1 cellular context compared by ENCODE assay signal in the genomic region with DNA sequence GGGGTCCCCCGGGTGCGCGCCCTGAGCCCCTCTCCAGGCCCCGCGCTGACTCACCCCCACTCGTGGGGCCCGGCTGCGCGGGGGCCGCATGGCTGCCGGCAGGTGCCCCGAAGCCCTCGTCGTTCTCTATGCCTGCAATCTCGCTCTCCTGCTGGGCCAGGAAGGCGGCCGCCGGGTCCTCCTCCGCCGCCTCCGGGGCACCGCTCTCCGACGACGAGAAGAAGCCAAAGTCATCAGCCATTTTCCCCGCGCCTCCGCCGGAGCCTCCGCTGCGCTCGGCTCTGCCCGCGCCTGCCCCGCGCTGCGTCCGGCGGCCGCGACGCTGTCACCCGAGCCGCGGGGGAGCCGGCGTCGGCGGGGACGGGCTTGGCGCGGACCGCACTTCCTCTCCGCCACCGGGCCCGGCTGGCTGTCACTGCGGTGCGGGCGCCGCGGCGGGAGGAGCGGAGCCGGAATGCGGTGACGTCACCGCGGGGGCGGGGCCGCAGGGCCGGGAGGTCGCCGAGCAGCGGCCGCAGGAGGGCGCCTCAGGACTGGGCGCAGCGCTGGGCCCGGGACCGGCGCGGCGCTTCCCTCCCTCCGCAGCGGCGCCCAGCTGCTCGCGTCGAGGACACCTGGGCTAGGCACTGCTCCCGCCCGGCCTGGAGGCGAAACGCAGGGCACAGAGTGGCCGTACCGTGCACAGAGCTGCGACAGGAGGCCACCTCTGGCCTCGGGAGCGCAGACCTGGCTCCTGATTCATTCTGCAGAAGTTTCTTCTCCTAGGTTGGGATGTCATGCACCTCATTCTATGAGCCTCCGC.
A peak's percentile ranks its signal among the peaks of the same experiment; 100 is the strongest.
TF ChIP-seq lines count a peak whose summit lies in the region.

A gene with protein sequence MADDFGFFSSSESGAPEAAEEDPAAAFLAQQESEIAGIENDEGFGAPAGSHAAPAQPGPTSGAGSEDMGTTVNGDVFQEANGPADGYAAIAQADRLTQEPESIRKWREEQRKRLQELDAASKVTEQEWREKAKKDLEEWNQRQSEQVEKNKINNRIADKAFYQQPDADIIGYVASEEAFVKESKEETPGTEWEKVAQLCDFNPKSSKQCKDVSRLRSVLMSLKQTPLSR (minus strand): TSS at position 417 of the 802 bp plus-strand sequence. CDS start 176 bp downstream, at position 241.

TF ChIP-seq in HepG2, 621 proteins besides CTCF, POLR2A, EP300 and RAD21 (continued from another document and continues in another):
- TF ChIP-seq, protein P1, sequence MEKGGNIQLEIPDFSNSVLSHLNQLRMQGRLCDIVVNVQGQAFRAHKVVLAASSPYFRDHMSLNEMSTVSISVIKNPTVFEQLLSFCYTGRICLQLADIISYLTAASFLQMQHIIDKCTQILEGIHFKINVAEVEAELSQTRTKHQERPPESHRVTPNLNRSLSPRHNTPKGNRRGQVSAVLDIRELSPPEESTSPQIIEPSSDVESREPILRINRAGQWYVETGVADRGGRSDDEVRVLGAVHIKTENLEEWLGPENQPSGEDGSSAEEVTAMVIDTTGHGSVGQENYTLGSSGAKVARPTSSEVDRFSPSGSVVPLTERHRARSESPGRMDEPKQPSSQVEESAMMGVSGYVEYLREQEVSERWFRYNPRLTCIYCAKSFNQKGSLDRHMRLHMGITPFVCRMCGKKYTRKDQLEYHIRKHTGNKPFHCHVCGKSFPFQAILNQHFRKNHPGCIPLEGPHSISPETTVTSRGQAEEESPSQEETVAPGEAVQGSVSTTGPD (CRISPR knock-in tag; IDR thresholded peaks at IDR 0.05): no peak
- TF ChIP-seq ZMYM3 (CRISPR knock-in tag; IDR thresholded peaks at IDR 0.05) (peak; percentile 70), SMARCC2 (IDR thresholded peaks at IDR 0.05) (no peak), JUND (CRISPR knock-in tag; IDR thresholded peaks at IDR 0.05) (0 out of 2 replicates have a peak, but pooled peaks have one; percentile 73), ZNF101 (CRISPR knock-in tag; IDR thresholded peaks at IDR 0.05; ENCODE audit: borderline replicate concordance, low read depth) (no peak), MIER2 (CRISPR knock-in tag; IDR thresholded peaks at IDR 0.05) (no peak), ZNF670 (CRISPR knock-in tag; IDR thresholded peaks at IDR 0.05; ENCODE audit: borderline replicate concordance) (no peak), RXRA (CRISPR knock-in tag; IDR thresholded peaks at IDR 0.05) (peak; percentile 44), ZNF343 (CRISPR knock-in tag; IDR thresholded peaks at IDR 0.05) (no peak), ZNF766 (CRISPR knock-in tag; IDR thresholded peaks at IDR 0.05; ENCODE audit: borderline replicate concordance) (no peak; the same call in 1 of the 2 replicates), EEA1 (CRISPR knock-in tag; IDR thresholded peaks at IDR 0.05; ENCODE audit: borderline replicate concordance) (no peak; the same call in 1 of the 2 replicates), TEAD3 (CRISPR knock-in tag; optimal IDR thresholded peaks at IDR 0.05; ENCODE audit: borderline replicate concordance) (peak; percentile 82), CBX2 (IDR thresholded peaks at IDR 0.05; ENCODE audit: low read depth, low read length) (no peak), CBX2 (CRISPR knock-in tag; IDR thresholded peaks at IDR 0.05; ENCODE audit: low read depth) (no peak), HHEX (CRISPR knock-in tag; IDR thresholded peaks at IDR 0.05) (no peak), ZNF329 (CRISPR knock-in tag; IDR thresholded peaks at IDR 0.05; ENCODE audit: low read depth) (0 out of 2 replicates have a peak, but pooled peaks have one; percentile 86), MAF1 (CRISPR knock-in tag; IDR thresholded peaks at IDR 0.05; ENCODE audit: borderline replicate concordance) (no peak), EED (CRISPR knock-in tag; IDR thresholded peaks at IDR 0.05) (no peak), EZH2 (conservative IDR thresholded peaks at IDR 0.05; ENCODE audit: low read depth, low read length) (no peak), ZNF891 (CRISPR knock-in tag; IDR thresholded peaks at IDR 0.05) (0 out of 2 replicates have a peak, but pooled peaks have one; percentile 60), JUNB (CRISPR knock-in tag; IDR thresholded peaks at IDR 0.05; ENCODE audit: borderline replicate concordance) (no peak)
- TF ChIP-seq, protein P2, sequence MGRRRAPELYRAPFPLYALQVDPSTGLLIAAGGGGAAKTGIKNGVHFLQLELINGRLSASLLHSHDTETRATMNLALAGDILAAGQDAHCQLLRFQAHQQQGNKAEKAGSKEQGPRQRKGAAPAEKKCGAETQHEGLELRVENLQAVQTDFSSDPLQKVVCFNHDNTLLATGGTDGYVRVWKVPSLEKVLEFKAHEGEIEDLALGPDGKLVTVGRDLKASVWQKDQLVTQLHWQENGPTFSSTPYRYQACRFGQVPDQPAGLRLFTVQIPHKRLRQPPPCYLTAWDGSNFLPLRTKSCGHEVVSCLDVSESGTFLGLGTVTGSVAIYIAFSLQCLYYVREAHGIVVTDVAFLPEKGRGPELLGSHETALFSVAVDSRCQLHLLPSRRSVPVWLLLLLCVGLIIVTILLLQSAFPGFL (CRISPR knock-in tag; IDR thresholded peaks at IDR 0.05): no peak
- TF ChIP-seq, protein P3, sequence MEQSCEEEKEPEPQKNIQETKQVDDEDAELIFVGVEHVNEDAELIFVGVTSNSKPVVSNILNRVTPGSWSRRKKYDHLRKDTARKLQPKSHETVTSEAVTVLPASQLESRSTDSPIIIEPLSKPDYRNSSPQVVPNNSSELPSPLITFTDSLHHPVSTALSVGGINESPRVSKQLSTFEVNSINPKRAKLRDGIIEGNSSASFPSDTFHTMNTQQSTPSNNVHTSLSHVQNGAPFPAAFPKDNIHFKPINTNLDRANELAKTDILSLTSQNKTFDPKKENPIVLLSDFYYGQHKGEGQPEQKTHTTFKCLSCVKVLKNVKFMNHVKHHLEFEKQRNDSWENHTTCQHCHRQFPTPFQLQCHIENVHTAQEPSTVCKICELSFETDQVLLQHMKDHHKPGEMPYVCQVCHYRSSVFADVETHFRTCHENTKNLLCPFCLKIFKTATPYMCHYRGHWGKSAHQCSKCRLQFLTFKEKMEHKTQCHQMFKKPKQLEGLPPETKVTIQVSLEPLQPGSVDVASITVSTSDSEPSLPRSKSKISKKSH (CRISPR knock-in tag; IDR thresholded peaks at IDR 0.05; ENCODE audit: borderline replicate concordance): peak; percentile 93
- TF ChIP-seq, protein P4, sequence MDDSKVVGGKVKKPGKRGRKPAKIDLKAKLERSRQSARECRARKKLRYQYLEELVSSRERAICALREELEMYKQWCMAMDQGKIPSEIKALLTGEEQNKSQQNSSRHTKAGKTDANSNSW (CRISPR knock-in tag; IDR thresholded peaks at IDR 0.05; ENCODE audit: borderline replicate concordance): no peak
- TF ChIP-seq, protein P5, sequence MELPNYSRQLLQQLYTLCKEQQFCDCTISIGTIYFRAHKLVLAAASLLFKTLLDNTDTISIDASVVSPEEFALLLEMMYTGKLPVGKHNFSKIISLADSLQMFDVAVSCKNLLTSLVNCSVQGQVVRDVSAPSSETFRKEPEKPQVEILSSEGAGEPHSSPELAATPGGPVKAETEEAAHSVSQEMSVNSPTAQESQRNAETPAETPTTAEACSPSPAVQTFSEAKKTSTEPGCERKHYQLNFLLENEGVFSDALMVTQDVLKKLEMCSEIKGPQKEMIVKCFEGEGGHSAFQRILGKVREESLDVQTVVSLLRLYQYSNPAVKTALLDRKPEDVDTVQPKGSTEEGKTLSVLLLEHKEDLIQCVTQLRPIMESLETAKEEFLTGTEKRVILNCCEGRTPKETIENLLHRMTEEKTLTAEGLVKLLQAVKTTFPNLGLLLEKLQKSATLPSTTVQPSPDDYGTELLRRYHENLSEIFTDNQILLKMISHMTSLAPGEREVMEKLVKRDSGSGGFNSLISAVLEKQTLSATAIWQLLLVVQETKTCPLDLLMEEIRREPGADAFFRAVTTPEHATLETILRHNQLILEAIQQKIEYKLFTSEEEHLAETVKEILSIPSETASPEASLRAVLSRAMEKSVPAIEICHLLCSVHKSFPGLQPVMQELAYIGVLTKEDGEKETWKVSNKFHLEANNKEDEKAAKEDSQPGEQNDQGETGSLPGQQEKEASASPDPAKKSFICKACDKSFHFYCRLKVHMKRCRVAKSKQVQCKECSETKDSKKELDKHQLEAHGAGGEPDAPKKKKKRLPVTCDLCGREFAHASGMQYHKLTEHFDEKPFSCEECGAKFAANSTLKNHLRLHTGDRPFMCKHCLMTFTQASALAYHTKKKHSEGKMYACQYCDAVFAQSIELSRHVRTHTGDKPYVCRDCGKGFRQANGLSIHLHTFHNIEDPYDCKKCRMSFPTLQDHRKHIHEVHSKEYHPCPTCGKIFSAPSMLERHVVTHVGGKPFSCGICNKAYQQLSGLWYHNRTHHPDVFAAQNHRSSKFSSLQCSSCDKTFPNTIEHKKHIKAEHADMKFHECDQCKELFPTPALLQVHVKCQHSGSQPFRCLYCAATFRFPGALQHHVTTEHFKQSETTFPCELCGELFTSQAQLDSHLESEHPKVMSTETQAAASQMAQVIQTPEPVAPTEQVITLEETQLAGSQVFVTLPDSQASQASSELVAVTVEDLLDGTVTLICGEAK (IDR thresholded peaks at IDR 0.05): no peak
- TF ChIP-seq, protein P5 (CRISPR knock-in tag; IDR thresholded peaks at IDR 0.05): no peak; the same call in 1 of the 2 replicates
- TF ChIP-seq, protein P6, sequence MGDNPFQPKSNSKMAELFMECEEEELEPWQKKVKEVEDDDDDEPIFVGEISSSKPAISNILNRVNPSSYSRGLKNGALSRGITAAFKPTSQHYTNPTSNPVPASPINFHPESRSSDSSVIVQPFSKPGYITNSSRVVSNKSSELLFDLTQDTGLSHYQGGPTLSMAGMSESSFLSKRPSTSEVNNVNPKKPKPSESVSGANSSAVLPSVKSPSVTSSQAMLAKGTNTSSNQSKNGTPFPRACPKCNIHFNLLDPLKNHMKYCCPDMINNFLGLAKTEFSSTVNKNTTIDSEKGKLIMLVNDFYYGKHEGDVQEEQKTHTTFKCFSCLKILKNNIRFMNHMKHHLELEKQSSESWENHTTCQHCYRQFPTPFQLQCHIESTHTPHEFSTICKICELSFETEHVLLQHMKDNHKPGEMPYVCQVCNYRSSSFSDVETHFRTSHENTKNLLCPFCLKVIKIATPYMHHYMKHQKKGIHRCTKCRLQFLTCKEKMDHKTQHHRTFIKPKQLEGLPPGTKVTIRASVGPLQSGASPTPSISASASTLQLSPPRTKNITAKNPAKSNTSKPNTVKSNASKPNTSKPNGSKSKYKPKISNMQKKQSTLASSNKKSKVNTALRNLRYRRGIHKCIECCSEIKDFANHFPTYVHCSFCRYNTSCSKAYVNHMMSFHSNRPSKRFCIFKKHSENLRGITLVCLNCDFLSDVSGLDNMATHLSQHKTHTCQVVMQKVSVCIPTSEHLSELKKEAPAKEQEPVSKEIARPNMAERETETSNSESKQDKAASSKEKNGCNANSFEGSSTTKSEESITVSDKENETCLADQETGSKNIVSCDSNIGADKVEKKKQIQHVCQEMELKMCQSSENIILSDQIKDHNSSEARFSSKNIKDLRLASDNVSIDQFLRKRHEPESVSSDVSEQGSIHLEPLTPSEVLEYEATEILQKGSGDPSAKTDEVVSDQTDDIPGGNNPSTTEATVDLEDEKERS (CRISPR knock-in tag; IDR thresholded peaks at IDR 0.05): 0 out of 2 replicates have a peak, but pooled peaks have one; percentile 61
- TF ChIP-seq, protein P7, sequence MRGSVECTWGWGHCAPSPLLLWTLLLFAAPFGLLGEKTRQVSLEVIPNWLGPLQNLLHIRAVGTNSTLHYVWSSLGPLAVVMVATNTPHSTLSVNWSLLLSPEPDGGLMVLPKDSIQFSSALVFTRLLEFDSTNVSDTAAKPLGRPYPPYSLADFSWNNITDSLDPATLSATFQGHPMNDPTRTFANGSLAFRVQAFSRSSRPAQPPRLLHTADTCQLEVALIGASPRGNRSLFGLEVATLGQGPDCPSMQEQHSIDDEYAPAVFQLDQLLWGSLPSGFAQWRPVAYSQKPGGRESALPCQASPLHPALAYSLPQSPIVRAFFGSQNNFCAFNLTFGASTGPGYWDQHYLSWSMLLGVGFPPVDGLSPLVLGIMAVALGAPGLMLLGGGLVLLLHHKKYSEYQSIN (CRISPR knock-in tag; IDR thresholded peaks at IDR 0.05; ENCODE audit: borderline replicate concordance): no peak
- TF ChIP-seq, protein P8, sequence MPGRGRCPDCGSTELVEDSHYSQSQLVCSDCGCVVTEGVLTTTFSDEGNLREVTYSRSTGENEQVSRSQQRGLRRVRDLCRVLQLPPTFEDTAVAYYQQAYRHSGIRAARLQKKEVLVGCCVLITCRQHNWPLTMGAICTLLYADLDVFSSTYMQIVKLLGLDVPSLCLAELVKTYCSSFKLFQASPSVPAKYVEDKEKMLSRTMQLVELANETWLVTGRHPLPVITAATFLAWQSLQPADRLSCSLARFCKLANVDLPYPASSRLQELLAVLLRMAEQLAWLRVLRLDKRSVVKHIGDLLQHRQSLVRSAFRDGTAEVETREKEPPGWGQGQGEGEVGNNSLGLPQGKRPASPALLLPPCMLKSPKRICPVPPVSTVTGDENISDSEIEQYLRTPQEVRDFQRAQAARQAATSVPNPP (CRISPR knock-in tag; IDR thresholded peaks at IDR 0.05): 0 out of 2 replicates have a peak, but pooled peaks have one; percentile 46
- TF ChIP-seq, protein P9, sequence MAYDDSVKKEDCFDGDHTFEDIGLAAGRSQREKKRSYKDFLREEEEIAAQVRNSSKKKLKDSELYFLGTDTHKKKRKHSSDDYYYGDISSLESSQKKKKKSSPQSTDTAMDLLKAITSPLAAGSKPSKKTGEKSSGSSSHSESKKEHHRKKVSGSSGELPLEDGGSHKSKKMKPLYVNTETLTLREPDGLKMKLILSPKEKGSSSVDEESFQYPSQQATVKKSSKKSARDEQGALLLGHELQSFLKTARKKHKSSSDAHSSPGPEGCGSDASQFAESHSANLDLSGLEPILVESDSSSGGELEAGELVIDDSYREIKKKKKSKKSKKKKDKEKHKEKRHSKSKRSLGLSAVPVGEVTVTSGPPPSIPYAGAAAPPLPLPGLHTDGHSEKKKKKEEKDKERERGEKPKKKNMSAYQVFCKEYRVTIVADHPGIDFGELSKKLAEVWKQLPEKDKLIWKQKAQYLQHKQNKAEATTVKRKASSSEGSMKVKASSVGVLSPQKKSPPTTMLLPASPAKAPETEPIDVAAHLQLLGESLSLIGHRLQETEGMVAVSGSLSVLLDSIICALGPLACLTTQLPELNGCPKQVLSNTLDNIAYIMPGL (CRISPR knock-in tag; IDR thresholded peaks at IDR 0.05; ENCODE audit: borderline replicate concordance in 1 of 2, low read depth in 1 of 2): peak; percentile 89 to 90
